ENCODE assay signal across 19 cellular contexts in the genomic region with DNA sequence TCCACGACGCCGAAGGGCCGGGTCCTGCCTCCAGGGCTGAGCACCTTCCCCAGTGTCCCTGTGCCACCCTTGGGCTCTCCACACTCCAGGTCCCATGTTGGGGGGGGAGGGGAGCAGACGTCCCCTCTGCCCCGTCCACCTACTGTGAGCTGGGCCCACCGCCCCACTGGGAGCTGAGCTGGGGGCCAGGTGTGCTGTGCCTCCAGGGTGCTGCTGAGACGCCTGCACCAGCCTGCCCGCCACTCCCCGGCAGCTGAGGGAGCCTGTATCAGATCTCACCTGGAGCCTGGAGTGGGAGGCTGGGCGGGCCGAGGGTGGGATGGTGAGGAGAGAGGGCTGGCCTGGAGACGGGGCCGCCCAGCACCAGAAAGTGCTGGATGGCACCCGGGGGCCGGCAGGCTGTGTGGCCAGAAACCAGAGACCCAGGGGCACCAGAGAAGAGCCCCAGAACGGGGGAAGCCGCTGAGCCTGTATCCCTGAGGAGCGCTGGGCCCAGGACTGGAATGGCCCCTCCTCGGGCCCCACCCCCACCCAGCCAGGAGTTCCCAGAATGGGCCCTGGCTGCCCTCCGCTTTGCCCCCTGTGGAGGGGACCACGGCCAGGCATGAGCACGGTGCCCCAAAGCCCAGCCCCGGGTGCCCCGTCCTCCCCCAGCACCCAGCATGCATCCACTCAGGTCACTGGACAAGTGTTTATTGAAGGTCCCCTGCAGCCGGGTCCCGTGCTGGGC. TPM values are rescaled to one million over a fixed set of nuclear protein-coding genes. Genes with fewer than 3 reads are reported as not detected.
DNase-seq lines count a peak whose midpoint lies in the region; ATAC-seq, FAIRE-seq and TF ChIP-seq lines count a peak whose summit lies in the region.
"Had no signal": no experiment of that assay in that cellular context is flagged by ENCODE, and none has a peak within 500 bp of the region (broad histone marks: within the 10 kb centered on the region; RNA-seq: fewer than 3 reads in every experiment).

No MANE protein-coding gene starts in this region.

- H3K36me3 ChIP-seq in CD4-positive, alpha-beta memory T cell (ENCODE audit: insufficient read depth, low read length), result no peaks in the 10 kb centered on the region
- H3K36me3 ChIP-seq in lower lobe of right lung, result no peaks in the 10 kb centered on the region
- no peaks in the 10 kb centered on the region for H3K36me3 ChIP-seq in small intestine (ENCODE audit: control insufficient read depth in 2 of 2, insufficient read depth in 2 of 2, low read length in 2 of 2)
- H3K36me3 ChIP-seq: esophagus squamous epithelium, heart right ventricle, thoracic aorta had no signal

- no peak for TF ChIP-seq CTCF in lower lobe of right lung (IDR thresholded peaks at IDR 0.05)

- ATAC-seq in activated T-helper 17 cell treated with anti-CD3 and anti-CD28 coated beads, Interleukin-2, amount 50 U/mL, for 72 hours (replicated peaks), result no peak
- ATAC-seq in lower lobe of right lung, result no peak
- ATAC-seq: GM12878, heart right ventricle had no signal

- DNase-seq in activated CD4-positive, alpha-beta T cell treated with anti-CD3 and anti-CD28 coated beads, Interleukin-2, amount 10 ng/mL, durations not matched to agents 24 days and 14 days, result peak; percentile 66
- DNase-seq in activated CD4-positive, alpha-beta T cell treated with anti-CD3 and anti-CD28 coated beads, Interleukin-2, amount 10 ng/mL, durations not matched to agents 7 days and 5 days, result no peak
- peak in 1 of 5 donors; percentile 38 for DNase-seq in CD4-positive, alpha-beta memory T cell
- DNase-seq in lower lobe of right lung (peak; percentile 41), NCI-H1092 (lab: John Stamatoyannopoulos, UW) (no peak), small intestine (no peak), cerebellum (ENCODE audit: low spot score) (no peak)
- DNase-seq: amygdala, esophagus squamous epithelium, HFFc6, islet precursor cell, KBM-7, NCI-H1436, SW 1271 had no signal

- no peaks in the 10 kb centered on the region for H3K27me3 Mint-ChIP-seq in activated CD4-positive, alpha-beta T cell treated with anti-CD3 and anti-CD28 coated beads, Interleukin-2, amount 10 ng/mL, durations not matched to agents 24 days and 14 days
- H3K27me3 Mint-ChIP-seq in activated CD4-positive, alpha-beta T cell treated with anti-CD3 and anti-CD28 coated beads, Interleukin-2, amount 10 ng/mL, durations not matched to agents 7 days and 5 days, result no peaks in the 10 kb centered on the region
- no peaks in the 10 kb centered on the region for H3K27me3 Mint-ChIP-seq in CD4-positive, alpha-beta memory T cell
- H3K27me3 Mint-ChIP-seq in activated T-helper 17 cell treated with anti-CD3 and anti-CD28 coated beads, Interleukin-2, amount 50 U/mL, for 72 hours, result no peaks in the 10 kb centered on the region

- no peak overlapping the region for H3K4me3 ChIP-seq in CD4-positive, alpha-beta memory T cell (ENCODE audit: low read length in 2 of 2)
- H3K4me3 ChIP-seq in lower lobe of right lung, result no peak overlapping the region
- no peak overlapping the region for H3K4me3 ChIP-seq in small intestine (ENCODE audit: low read depth in 1 of 2, low read length in 2 of 2)
- H3K4me3 ChIP-seq: GM12878, heart right ventricle, thoracic aorta had no signal

- H3K4me1 Mint-ChIP-seq in activated CD4-positive, alpha-beta T cell treated with anti-CD3 and anti-CD28 coated beads, Interleukin-2, amount 10 ng/mL, durations not matched to agents 24 days and 14 days, result peaks cover 13% of the 10 kb centered on the region
- peaks cover 17% of the 10 kb centered on the region for H3K4me1 Mint-ChIP-seq in activated CD4-positive, alpha-beta T cell treated with anti-CD3 and anti-CD28 coated beads, Interleukin-2, amount 10 ng/mL, durations not matched to agents 7 days and 5 days
- peaks cover 3 to 16% (median 7%) of the 10 kb centered on the region in 4 donors for H3K4me1 Mint-ChIP-seq in CD4-positive, alpha-beta memory T cell
- H3K4me1 Mint-ChIP-seq in activated T-helper 17 cell treated with anti-CD3 and anti-CD28 coated beads, Interleukin-2, amount 50 U/mL, for 72 hours, result peaks cover 5% of the 10 kb centered on the region

- FAIRE-seq in small intestine (lab: Jason Lieb, UNC), result no peak
- FAIRE-seq: GM12878, RCC 7860 had no signal

- no peaks in the 10 kb centered on the region for H3K9me3 Mint-ChIP-seq in activated CD4-positive, alpha-beta T cell treated with anti-CD3 and anti-CD28 coated beads, Interleukin-2, amount 10 ng/mL, durations not matched to agents 24 days and 14 days
- no peaks in the 10 kb centered on the region for H3K9me3 Mint-ChIP-seq in activated CD4-positive, alpha-beta T cell treated with anti-CD3 and anti-CD28 coated beads, Interleukin-2, amount 10 ng/mL, durations not matched to agents 7 days and 5 days
- no peaks in the 10 kb centered on the region for H3K9me3 Mint-ChIP-seq in CD4-positive, alpha-beta memory T cell
- H3K9me3 Mint-ChIP-seq in activated T-helper 17 cell treated with anti-CD3 and anti-CD28 coated beads, Interleukin-2, amount 50 U/mL, for 72 hours, result no peaks in the 10 kb centered on the region
- H3K9me3 Mint-ChIP-seq: HFFc6 had no signal

- H3K9me3 ChIP-seq in CD4-positive, alpha-beta memory T cell (ENCODE audit: control insufficient read depth in 1 of 2, low read length in 2 of 2), result no peaks in the 10 kb centered on the region
- H3K9me3 ChIP-seq in lower lobe of right lung (no peaks in the 10 kb centered on the region), small intestine (ENCODE audit: control insufficient read depth, low read depth) (no peaks in the 10 kb centered on the region)
- H3K9me3 ChIP-seq: esophagus squamous epithelium, heart right ventricle, thoracic aorta had no signal

- peak overlapping the region; percentile 38 for H3K27ac ChIP-seq in CD4-positive, alpha-beta memory T cell (ENCODE audit: low read depth, low read length)
- H3K27ac ChIP-seq in lower lobe of right lung (no peak overlapping the region), small intestine (ENCODE audit: low read depth in 1 of 2, low read length in 1 of 2) (no peak overlapping the region)
- H3K27ac ChIP-seq: esophagus squamous epithelium, heart right ventricle, thoracic aorta had no signal

- H3K4me3 Mint-ChIP-seq in activated CD4-positive, alpha-beta T cell treated with anti-CD3 and anti-CD28 coated beads, Interleukin-2, amount 10 ng/mL, durations not matched to agents 24 days and 14 days, result no peak overlapping the region
- H3K4me3 Mint-ChIP-seq in activated CD4-positive, alpha-beta T cell treated with anti-CD3 and anti-CD28 coated beads, Interleukin-2, amount 10 ng/mL, durations not matched to agents 7 days and 5 days, result no peak overlapping the region
- H3K4me3 Mint-ChIP-seq in CD4-positive, alpha-beta memory T cell, result peak overlapping the region in 2 of 8 donors; percentile 15 to 20
- peak overlapping the region; percentile 95 for H3K4me3 Mint-ChIP-seq in activated T-helper 17 cell treated with anti-CD3 and anti-CD28 coated beads, Interleukin-2, amount 50 U/mL, for 72 hours
- H3K4me3 Mint-ChIP-seq: HFFc6 had no signal

- CTCF ChIA-PET in activated CD4-positive, alpha-beta T cell treated with anti-CD3 and anti-CD28 coated beads, Interleukin-2, amount 10 ng/mL, durations not matched to agents 7 days and 5 days (lab: Charles Lee), result no interaction called here
- CTCF ChIA-PET in CD4-positive, alpha-beta memory T cell (lab: Charles Lee; ENCODE audit: partially characterized antibody), result no interaction called here

- intact Hi-C loops in activated CD4-positive, alpha-beta T cell treated with anti-CD3 and anti-CD28 coated beads, Interleukin-2, amount 10 ng/mL, durations not matched to agents 24 days and 14 days (cut with micrococcal nuclease), result loop anchor here (5.0 to 10.0 kb wide), 2 partner anchors 69 to 168 kb away; a partner anchor contains a TSS
- intact Hi-C loops in CD4-positive, alpha-beta memory T cell (cut with micrococcal nuclease), result no loop called here
- intact Hi-C loops in lower lobe of right lung (cut with DNase I), result no loop called here

- H3K36me3 Mint-ChIP-seq in activated CD4-positive, alpha-beta T cell treated with anti-CD3 and anti-CD28 coated beads, Interleukin-2, amount 10 ng/mL, durations not matched to agents 24 days and 14 days (ENCODE audit: low read depth), result peaks cover 12% of the 10 kb centered on the region
- no peaks in the 10 kb centered on the region for H3K36me3 Mint-ChIP-seq in activated CD4-positive, alpha-beta T cell treated with anti-CD3 and anti-CD28 coated beads, Interleukin-2, amount 10 ng/mL, durations not matched to agents 7 days and 5 days (ENCODE audit: low read depth)
- no peaks in the 10 kb centered on the region for H3K36me3 Mint-ChIP-seq in CD4-positive, alpha-beta memory T cell
- H3K36me3 Mint-ChIP-seq in activated T-helper 17 cell treated with anti-CD3 and anti-CD28 coated beads, Interleukin-2, amount 50 U/mL, for 72 hours (ENCODE audit: low read depth), result peaks cover 57% of the 10 kb centered on the region

- no peaks in the 10 kb centered on the region for H3K27me3 ChIP-seq in CD4-positive, alpha-beta memory T cell (ENCODE audit: insufficient read depth, low read length)
- H3K27me3 ChIP-seq in lower lobe of right lung (ENCODE audit: low read depth) (peaks cover 65% of the 10 kb centered on the region), small intestine (ENCODE audit: control insufficient read depth in 2 of 2, insufficient read depth in 2 of 2, low read length in 2 of 2) (peaks cover 0 to 9% of the 10 kb centered on the region in 2 donors)

- no peak overlapping the region for H3K27ac Mint-ChIP-seq in activated CD4-positive, alpha-beta T cell treated with anti-CD3 and anti-CD28 coated beads, Interleukin-2, amount 10 ng/mL, durations not matched to agents 24 days and 14 days
- H3K27ac Mint-ChIP-seq in activated CD4-positive, alpha-beta T cell treated with anti-CD3 and anti-CD28 coated beads, Interleukin-2, amount 10 ng/mL, durations not matched to agents 7 days and 5 days, result no peak overlapping the region
- peak overlapping the region in 3 of 7 donors; percentile 53 to 71 (median 62) for H3K27ac Mint-ChIP-seq in CD4-positive, alpha-beta memory T cell
- H3K27ac Mint-ChIP-seq in activated T-helper 17 cell treated with anti-CD3 and anti-CD28 coated beads, Interleukin-2, amount 50 U/mL, for 72 hours, result no peak overlapping the region
- H3K27ac Mint-ChIP-seq: HFFc6 had no signal

- H3K4me1 ChIP-seq in CD4-positive, alpha-beta memory T cell (ENCODE audit: insufficient read depth, low read length), result peaks cover 33% of the 10 kb centered on the region
- H3K4me1 ChIP-seq in lower lobe of right lung (peaks cover 16% of the 10 kb centered on the region), small intestine (ENCODE audit: control insufficient read depth in 2 of 2, insufficient read depth in 1 of 2, low read depth in 1 of 2, low read length in 1 of 2) (peaks cover 0 to 5% of the 10 kb centered on the region in 2 donors)

- POLR2A ChIA-PET in activated CD4-positive, alpha-beta T cell treated with anti-CD3 and anti-CD28 coated beads, Interleukin-2, amount 10 ng/mL, durations not matched to agents 7 days and 5 days (lab: Charles Lee), result no interaction called here
- POLR2A ChIA-PET in CD4-positive, alpha-beta memory T cell (lab: Charles Lee; ENCODE audit: partially characterized antibody), result no interaction called here

- WGBS in small intestine, 3 donors, result 44 to 72% (median 49%) methylated on average over 22 to 27 of the region's 27 CpGs

RNA-seq across cellular contexts. Expression of a gene that starts 3.4 kb away (rescaled TPM):
- total RNA-seq in activated CD4-positive, alpha-beta T cell treated with anti-CD3 and anti-CD28 coated beads, Interleukin-2, amount 10 ng/mL, durations not matched to agents 24 days and 14 days, result 250 and 254 TPM in 2 replicates
- total RNA-seq in activated CD4-positive, alpha-beta T cell treated with anti-CD3 and anti-CD28 coated beads, Interleukin-2, amount 10 ng/mL, durations not matched to agents 7 days and 5 days, result 10 to 100 TPM; 26.0 to 33.9 TPM
- total RNA-seq in CD4-positive, alpha-beta memory T cell, result 1 to 10 TPM; 8.0 to 8.6 TPM
- polyA plus RNA-seq in CD4-positive, alpha-beta memory T cell, result 10 to 100 TPM; 22.1 to 27.1 TPM
- total RNA-seq in activated T-helper 17 cell treated with anti-CD3 and anti-CD28 coated beads, Interleukin-2, amount 50 U/mL, for 72 hours, result 100 to 1,000 TPM; 105 to 796 TPM
- total RNA-seq in lower lobe of right lung (0.47 TPM), cerebellum (not detected)
- polyA plus RNA-seq in small intestine, result 1 to 10 TPM in 2 of 3 donors, not detected in 1; 1.8 to 5.9 TPM
- total RNA-seq: HFFc6 had no signal

RNA-seq across cellular contexts. Expression of a gene that starts 11.0 kb away (rescaled TPM):
- 692 and 702 TPM in 2 replicates for total RNA-seq in activated CD4-positive, alpha-beta T cell treated with anti-CD3 and anti-CD28 coated beads, Interleukin-2, amount 10 ng/mL, durations not matched to agents 24 days and 14 days
- 10 to 100 TPM; 44.1 to 52.8 TPM for total RNA-seq in activated CD4-positive, alpha-beta T cell treated with anti-CD3 and anti-CD28 coated beads, Interleukin-2, amount 10 ng/mL, durations not matched to agents 7 days and 5 days
- 10 to 100 TPM; 13.5 to 15.5 TPM for total RNA-seq in CD4-positive, alpha-beta memory T cell
- polyA plus RNA-seq in CD4-positive, alpha-beta memory T cell, result 10 to 100 TPM; 63.2 to 75.1 TPM
- total RNA-seq in activated T-helper 17 cell treated with anti-CD3 and anti-CD28 coated beads, Interleukin-2, amount 50 U/mL, for 72 hours, result 1,000 to 10,000 TPM in 1 of 2 donors, 100 to 1,000 TPM in 1; 384 to 1,007 TPM
- total RNA-seq in lower lobe of right lung (3.0 TPM), cerebellum (not detected)
- polyA plus RNA-seq in small intestine, result 1 to 10 TPM in 2 of 3 donors, not detected in 1; 3.1 to 3.5 TPM

RNA-seq across cellular contexts. Expression of a gene that starts 28.8 kb away (rescaled TPM):
- 175 and 194 TPM in 2 replicates for total RNA-seq in activated CD4-positive, alpha-beta T cell treated with anti-CD3 and anti-CD28 coated beads, Interleukin-2, amount 10 ng/mL, durations not matched to agents 24 days and 14 days
- 10 to 100 TPM; 81.7 to 91.4 TPM for total RNA-seq in activated CD4-positive, alpha-beta T cell treated with anti-CD3 and anti-CD28 coated beads, Interleukin-2, amount 10 ng/mL, durations not matched to agents 7 days and 5 days
- total RNA-seq in CD4-positive, alpha-beta memory T cell, result 100 to 1,000 TPM; 125 to 138 TPM
- 100 to 1,000 TPM in 1 of 2 donors, 10 to 100 TPM in 1; 97.4 to 106 TPM for polyA plus RNA-seq in CD4-positive, alpha-beta memory T cell
- 100 to 1,000 TPM; 169 to 773 TPM for total RNA-seq in activated T-helper 17 cell treated with anti-CD3 and anti-CD28 coated beads, Interleukin-2, amount 50 U/mL, for 72 hours
- total RNA-seq in lower lobe of right lung (127 TPM), cerebellum (22.1 TPM)
- 100 to 1,000 TPM in 2 of 3 donors, 10 to 100 TPM in 1; 91.2 to 170 (median 132) TPM for polyA plus RNA-seq in small intestine

RNA-seq across cellular contexts. Expression of a gene that starts 29.0 kb away (rescaled TPM):
- total RNA-seq in activated CD4-positive, alpha-beta T cell treated with anti-CD3 and anti-CD28 coated beads, Interleukin-2, amount 10 ng/mL, durations not matched to agents 24 days and 14 days, result 42.5 and 43.2 TPM in 2 replicates
- total RNA-seq in activated CD4-positive, alpha-beta T cell treated with anti-CD3 and anti-CD28 coated beads, Interleukin-2, amount 10 ng/mL, durations not matched to agents 7 days and 5 days, result 10 to 100 TPM; 15.8 to 19.2 TPM
- total RNA-seq in CD4-positive, alpha-beta memory T cell, result 10 to 100 TPM; 23.0 to 23.7 TPM
- 10 to 100 TPM in 1 of 2 donors, 1 to 10 TPM in 1; 5.4 to 14.4 TPM for polyA plus RNA-seq in CD4-positive, alpha-beta memory T cell
- 10 to 100 TPM; 10.9 to 16.7 TPM for total RNA-seq in activated T-helper 17 cell treated with anti-CD3 and anti-CD28 coated beads, Interleukin-2, amount 50 U/mL, for 72 hours
- total RNA-seq in lower lobe of right lung, result 13.7 TPM
- 10 to 100 TPM in 1 of 3 donors, 1 to 10 TPM in 2; 2.7 to 10.2 (median 3.5) TPM for polyA plus RNA-seq in small intestine
- 15.2 TPM for total RNA-seq in cerebellum

RNA-seq across cellular contexts. Expression of a gene that starts 29.3 kb away (rescaled TPM):
- total RNA-seq in activated CD4-positive, alpha-beta T cell treated with anti-CD3 and anti-CD28 coated beads, Interleukin-2, amount 10 ng/mL, durations not matched to agents 24 days and 14 days, result not detected in 2 replicates
- under 1 TPM; 0.15 to 0.27 TPM for total RNA-seq in activated CD4-positive, alpha-beta T cell treated with anti-CD3 and anti-CD28 coated beads, Interleukin-2, amount 10 ng/mL, durations not matched to agents 7 days and 5 days
- total RNA-seq in CD4-positive, alpha-beta memory T cell, result not detected
- under 1 TPM; 0.27 to 0.45 TPM for polyA plus RNA-seq in CD4-positive, alpha-beta memory T cell
- total RNA-seq in activated T-helper 17 cell treated with anti-CD3 and anti-CD28 coated beads, Interleukin-2, amount 50 U/mL, for 72 hours, result under 1 TPM in 1 of 2 donors, not detected in 1; 0.11 TPM
- total RNA-seq in lower lobe of right lung, result 6.6 TPM
- under 1 TPM in 1 of 3 donors, not detected in 2; 0.36 TPM for polyA plus RNA-seq in small intestine
- total RNA-seq in cerebellum, result 0.18 TPM
- total RNA-seq: GM12878, HFFc6, thoracic aorta had no signal
- polyA plus RNA-seq: GM12878 had no signal

Comparison
In these comparisons a context has a peak if more than half of its experiments do, and no peak if none do; other contexts are left out.
1. DNase-seq: peak in activated CD4-positive, alpha-beta T cell treated with anti-CD3 and anti-CD28 coated beads, Interleukin-2, amount 10 ng/mL, durations not matched to agents 24 days and 14 days (single experiment) and lower lobe of right lung (single experiment); none in activated CD4-positive, alpha-beta T cell treated with anti-CD3 and anti-CD28 coated beads, Interleukin-2, amount 10 ng/mL, durations not matched to agents 7 days and 5 days (single experiment), NCI-H1092 (single experiment), small intestine (single experiment) and cerebellum (single experiment).
2. RNA of a gene that starts 11.0 kb away (total RNA-seq): 384 to 1,007 TPM in activated T-helper 17 cell treated with anti-CD3 and anti-CD28 coated beads, Interleukin-2, amount 50 U/mL, for 72 hours and 692 to 702 TPM in activated CD4-positive, alpha-beta T cell treated with anti-CD3 and anti-CD28 coated beads, Interleukin-2, amount 10 ng/mL, durations not matched to agents 24 days and 14 days; 44.1 to 52.8 TPM in activated CD4-positive, alpha-beta T cell treated with anti-CD3 and anti-CD28 coated beads, Interleukin-2, amount 10 ng/mL, durations not matched to agents 7 days and 5 days, 13.5 to 15.5 TPM in CD4-positive, alpha-beta memory T cell, 3.0 TPM in lower lobe of right lung (single experiment) and not detected in cerebellum (single experiment); every median in the first group is over 4 times any median in the second.